10 cellular contexts compared by ENCODE assay signal in the genomic region with DNA sequence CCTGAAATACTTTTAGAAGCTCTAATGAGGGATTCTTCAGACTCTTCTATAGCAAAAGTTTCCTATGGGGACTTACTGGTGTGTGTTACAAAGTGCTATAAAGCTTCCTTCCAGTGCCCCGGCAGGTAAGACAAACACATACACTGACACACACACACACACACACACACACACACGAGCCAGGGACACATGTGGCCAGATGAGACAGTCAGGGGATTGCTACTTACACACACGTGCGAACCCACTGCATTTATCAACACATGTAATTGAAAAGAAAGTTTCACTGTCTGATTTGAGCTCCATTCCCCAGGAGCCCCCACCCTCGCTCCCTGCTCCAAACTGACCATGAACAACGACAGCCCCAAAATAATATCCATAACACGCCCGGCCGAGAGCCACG.
DNase-seq lines count a peak whose midpoint lies in the region; ATAC-seq and TF ChIP-seq lines count a peak whose summit lies in the region.
"Had no signal": no experiment of that assay in that cellular context is flagged by ENCODE, and none has a peak within 500 bp of the region (broad histone marks: within the 10 kb centered on the region; RNA-seq: fewer than 3 reads in every experiment).

No MANE protein-coding gene starts in this region.

- H3K4me3 ChIP-seq in HUES48 (ENCODE audit: low read depth, low read length), result peak overlapping the region; percentile 58
- H3K4me3 ChIP-seq in body of pancreas, result peak overlapping the region; percentile 23 to 76
- peak overlapping the region; percentile 84 to 89 for H3K4me3 ChIP-seq in stomach smooth muscle (ENCODE audit: low read length in 2 of 2)

- peak; percentile 22 for ATAC-seq in body of pancreas
- no peak for ATAC-seq in GM21786 (IDR thresholded peaks at IDR 0.05; ENCODE audit: unreplicated experiment)

- H3K36me3 ChIP-seq in HUES48 (ENCODE audit: control insufficient read depth, insufficient read depth, low read length) (0 out of 2 replicates have a peak, but pooled peaks cover under 1% of the 10 kb centered on the region), body of pancreas (replicated peaks in 1 of 2; ENCODE audit: insufficient read depth in 1 of 2, low read depth in 2 of 2) (no peaks in the 10 kb centered on the region), stomach smooth muscle (ENCODE audit: control insufficient read depth in 2 of 2, insufficient read depth in 2 of 2, low read length in 2 of 2) (peaks cover 0 to 2% of the 10 kb centered on the region in 2 donors)
- H3K36me3 ChIP-seq: neutrophil had no signal

- peaks cover 53% of the 10 kb centered on the region for H3K4me1 ChIP-seq in HUES48 (ENCODE audit: control insufficient read depth, insufficient read depth, low read length)
- H3K4me1 ChIP-seq in body of pancreas, result peaks cover 51% of the 10 kb centered on the region
- peaks cover 64% of the 10 kb centered on the region for H3K4me1 ChIP-seq in stomach smooth muscle (ENCODE audit: control insufficient read depth, insufficient read depth, low read length)

- intact Hi-C loops in body of pancreas (cut with DNase I), result no loop called here

- TF ChIP-seq POLR2A in body of pancreas (IDR thresholded peaks at IDR 0.05), result no peak

- WGBS in body of pancreas, 2 donors, result 15 to 19% methylated on average over 10 of the region's 10 CpGs

- H3K9me3 ChIP-seq in HUES48 (ENCODE audit: control insufficient read depth, insufficient read depth, low read length) (no peaks in the 10 kb centered on the region), body of pancreas (no peaks in the 10 kb centered on the region), stomach smooth muscle (ENCODE audit: control insufficient read depth in 2 of 2, low read length in 2 of 2) (no peaks in the 10 kb centered on the region)
- H3K9me3 ChIP-seq: neutrophil had no signal

- H3K27ac ChIP-seq in HUES48 (ENCODE audit: low read depth, low read length) (peak overlapping the region; percentile 84), body of pancreas (peak overlapping the region; percentile 45 to 78 (median 64)), stomach smooth muscle (ENCODE audit: low read length) (peak overlapping the region; percentile 75)
- H3K27ac ChIP-seq: neutrophil had no signal

- no peak for TF ChIP-seq CTCF in body of pancreas (IDR thresholded peaks at IDR 0.05)

- DNase-seq in body of pancreas (peak in 3 of 4 donors; percentile 25 to 34 (median 34)), left kidney (ENCODE audit: low read depth, low spot score) (peak; percentile 73), hepatic stellate cell (ENCODE audit: low spot score) (no peak), HuH-7 (ENCODE audit: low spot score) (no peak), NCI-H524 treated with DMSO at 0.1 percent for 48 hours (lab: John Stamatoyannopoulos, UW) (no peak)
- DNase-seq: NCI-H1105 had no signal

- no peaks in the 10 kb centered on the region for H3K27me3 ChIP-seq in HUES48 (ENCODE audit: control insufficient read depth, insufficient read depth, low read length)
- no peaks in the 10 kb centered on the region for H3K27me3 ChIP-seq in body of pancreas
- no peaks in the 10 kb centered on the region for H3K27me3 ChIP-seq in stomach smooth muscle (ENCODE audit: control insufficient read depth in 1 of 2, insufficient read depth in 2 of 2, low read length in 2 of 2)

- H3K9ac ChIP-seq in HUES48 (ENCODE audit: low read depth, low read length) (no peak overlapping the region), stomach smooth muscle (ENCODE audit: low read length in 2 of 2) (peak overlapping the region; percentile 67 to 71)

Comparison
In these comparisons a context has a peak if more than half of its experiments do, and no peak if none do; other contexts are left out.
1. DNase-seq: peak in body of pancreas (3 of 4) and left kidney (single experiment); none in hepatic stellate cell (single experiment), HuH-7 (single experiment) and NCI-H524 treated with DMSO at 0.1 percent for 48 hours (single experiment).
2. Peak in every context shown above with its lines, with median percentiles within 50 percentile points of each other: H3K27ac ChIP-seq and H3K4me3 ChIP-seq.